ENCODE assay signal across 9 cellular contexts in the genomic region with DNA sequence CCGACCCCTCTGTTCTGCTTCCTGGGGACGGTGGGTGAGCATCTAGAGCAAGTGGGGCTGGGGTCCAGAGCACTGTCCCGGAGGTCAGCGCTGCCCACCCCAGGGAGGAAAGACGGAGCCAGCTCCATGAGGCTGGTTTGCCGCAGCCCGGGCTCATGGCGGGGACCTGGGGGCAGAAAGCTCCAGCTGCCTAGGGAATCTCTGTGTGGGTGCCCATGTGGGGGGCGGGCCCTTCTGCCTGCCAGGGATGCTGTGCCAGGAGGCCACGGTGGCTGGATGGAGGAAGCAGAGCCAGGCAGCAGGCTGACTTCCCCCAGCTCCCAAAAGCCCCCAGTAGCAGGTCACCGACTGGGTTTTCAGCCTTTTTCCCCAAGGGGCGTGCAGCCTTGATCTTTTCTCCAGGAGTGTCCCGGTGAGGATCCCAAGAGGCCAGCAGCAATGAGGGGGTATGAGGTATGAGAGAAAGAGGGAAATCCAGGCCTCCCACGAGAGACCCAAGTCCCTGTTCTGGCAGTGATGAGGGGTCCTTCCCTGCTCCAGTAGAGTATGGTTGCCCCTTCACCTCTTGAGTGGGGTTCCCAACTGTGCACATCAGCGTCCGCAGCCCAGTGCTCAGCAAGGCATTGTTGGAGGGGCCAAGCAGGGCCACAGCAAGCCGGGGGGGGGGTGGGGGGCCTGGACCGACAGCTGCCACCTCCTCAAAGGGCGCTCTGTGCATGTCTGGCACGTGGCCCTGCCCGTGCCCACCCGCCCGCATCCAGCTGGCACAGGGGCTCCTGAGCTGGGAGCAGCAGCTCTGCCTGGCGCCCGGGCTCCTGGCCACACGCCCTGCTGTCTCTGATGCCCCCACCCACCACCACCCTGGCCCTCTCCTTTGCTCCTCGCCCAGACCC. TPM values are rescaled to one million over a fixed set of nuclear protein-coding genes. Genes with fewer than 3 reads are reported as not detected.
A peak's percentile ranks its signal among the peaks of the same experiment; 100 is the strongest.
DNase-seq lines count a peak whose midpoint lies in the region; ATAC-seq and TF ChIP-seq lines count a peak whose summit lies in the region.
"Had no signal": no experiment of that assay in that cellular context is flagged by ENCODE, and none has a peak within 500 bp of the region (broad histone marks: within the 10 kb centered on the region; RNA-seq: fewer than 3 reads in every experiment).

No MANE protein-coding gene starts in this region.

- H3K36me3 Mint-ChIP-seq in activated CD4-positive, alpha-beta memory T cell treated with anti-CD3 and anti-CD28 coated beads for 36 hours: no peaks in the 10 kb centered on the region
- H3K36me3 Mint-ChIP-seq in activated CD4-positive, alpha-beta memory T cell treated with anti-CD3 and anti-CD28 coated beads, Interleukin-2, amount 10 ng/mL, durations not matched to agents 7 days and 5 days (ENCODE audit: low read depth): no peaks in the 10 kb centered on the region
- H3K36me3 Mint-ChIP-seq in activated naive CD8-positive, alpha-beta T cell treated with anti-CD3 and anti-CD28 coated beads, Interleukin-2, amount 10 ng/mL, durations not matched to agents 7 days and 5 days: no peaks in the 10 kb centered on the region

- POLR2A ChIA-PET in activated CD4-positive, alpha-beta memory T cell treated with anti-CD3 and anti-CD28 coated beads for 36 hours (lab: Charles Lee): no interaction called here
- POLR2A ChIA-PET in activated CD4-positive, alpha-beta memory T cell treated with anti-CD3 and anti-CD28 coated beads, Interleukin-2, amount 10 ng/mL, durations not matched to agents 7 days and 5 days (lab: Charles Lee): no interaction called here
- POLR2A ChIA-PET in activated naive CD8-positive, alpha-beta T cell treated with anti-CD3 and anti-CD28 coated beads, Interleukin-2, amount 10 ng/mL, durations not matched to agents 7 days and 5 days (lab: Charles Lee): no interaction called here

- DNase-seq in activated CD4-positive, alpha-beta memory T cell treated with anti-CD3 and anti-CD28 coated beads for 36 hours: no peak
- DNase-seq in activated CD4-positive, alpha-beta memory T cell treated with anti-CD3 and anti-CD28 coated beads, Interleukin-2, amount 10 ng/mL, durations not matched to agents 7 days and 5 days: no peak
- DNase-seq in activated naive CD8-positive, alpha-beta T cell treated with anti-CD3 and anti-CD28 coated beads, Interleukin-2, amount 10 ng/mL, durations not matched to agents 7 days and 5 days: no peak
- peak in 37 of 49 donors; percentile 18 to 84 (median 52) for DNase-seq in substantia nigra (lab: John Stamatoyannopoulos, UW)
- no peak for DNase-seq in GM13977 (ENCODE audit: low spot score)

- H3K27ac ChIP-seq in layer of hippocampus (ENCODE audit: low read depth, low read length): peak overlapping the region; percentile 90
- peak overlapping the region; percentile 81 for H3K27ac ChIP-seq in substantia nigra (ENCODE audit: low read depth, low read length, poor library complexity, severe bottlenecking)

- peaks cover 6% of the 10 kb centered on the region for H3K4me1 Mint-ChIP-seq in activated CD4-positive, alpha-beta memory T cell treated with anti-CD3 and anti-CD28 coated beads for 36 hours (ENCODE audit: low read depth)
- peaks cover 2% of the 10 kb centered on the region for H3K4me1 Mint-ChIP-seq in activated CD4-positive, alpha-beta memory T cell treated with anti-CD3 and anti-CD28 coated beads, Interleukin-2, amount 10 ng/mL, durations not matched to agents 7 days and 5 days
- no peaks in the 10 kb centered on the region for H3K4me1 Mint-ChIP-seq in activated naive CD8-positive, alpha-beta T cell treated with anti-CD3 and anti-CD28 coated beads, Interleukin-2, amount 10 ng/mL, durations not matched to agents 7 days and 5 days

- no peak for ATAC-seq in activated naive CD8-positive, alpha-beta T cell treated with anti-CD3 and anti-CD28 coated beads, Interleukin-2, amount 10 ng/mL, durations not matched to agents 7 days and 5 days (ENCODE audit: low read depth)
- ATAC-seq in GM18498 (IDR thresholded peaks at IDR 0.05; ENCODE audit: unreplicated experiment) (no peak), HG03457 (IDR thresholded peaks at IDR 0.05; ENCODE audit: unreplicated experiment) (no peak)

- H3K4me3 Mint-ChIP-seq in activated CD4-positive, alpha-beta memory T cell treated with anti-CD3 and anti-CD28 coated beads for 36 hours: peak overlapping the region; percentile 65
- no peak overlapping the region for H3K4me3 Mint-ChIP-seq in activated CD4-positive, alpha-beta memory T cell treated with anti-CD3 and anti-CD28 coated beads, Interleukin-2, amount 10 ng/mL, durations not matched to agents 7 days and 5 days
- H3K4me3 Mint-ChIP-seq in activated naive CD8-positive, alpha-beta T cell treated with anti-CD3 and anti-CD28 coated beads, Interleukin-2, amount 10 ng/mL, durations not matched to agents 7 days and 5 days: peak overlapping the region; percentile 50

- in situ Hi-C loops in GM13977 (cut with MboI; ENCODE audit: low pct_unique_long_range_greater_than_20kb, low sequenced_read_pairs, unreplicated experiment): no loop called here

- H3K27me3 Mint-ChIP-seq in activated CD4-positive, alpha-beta memory T cell treated with anti-CD3 and anti-CD28 coated beads for 36 hours: peaks cover 30% of the 10 kb centered on the region
- H3K27me3 Mint-ChIP-seq in activated CD4-positive, alpha-beta memory T cell treated with anti-CD3 and anti-CD28 coated beads, Interleukin-2, amount 10 ng/mL, durations not matched to agents 7 days and 5 days: peaks cover 34% of the 10 kb centered on the region
- peaks cover 51% of the 10 kb centered on the region for H3K27me3 Mint-ChIP-seq in activated naive CD8-positive, alpha-beta T cell treated with anti-CD3 and anti-CD28 coated beads, Interleukin-2, amount 10 ng/mL, durations not matched to agents 7 days and 5 days

- TF ChIP-seq CTCF in GM13977 (IDR thresholded peaks at IDR 0.05; ENCODE audit: extremely low read depth, insufficient read depth, missing control alignments): no peak

- no peak overlapping the region for H3K27ac Mint-ChIP-seq in activated CD4-positive, alpha-beta memory T cell treated with anti-CD3 and anti-CD28 coated beads for 36 hours
- no peak overlapping the region for H3K27ac Mint-ChIP-seq in activated CD4-positive, alpha-beta memory T cell treated with anti-CD3 and anti-CD28 coated beads, Interleukin-2, amount 10 ng/mL, durations not matched to agents 7 days and 5 days
- no peak overlapping the region for H3K27ac Mint-ChIP-seq in activated naive CD8-positive, alpha-beta T cell treated with anti-CD3 and anti-CD28 coated beads, Interleukin-2, amount 10 ng/mL, durations not matched to agents 7 days and 5 days

- intact Hi-C loops in activated CD4-positive, alpha-beta memory T cell treated with anti-CD3 and anti-CD28 coated beads for 36 hours (cut with micrococcal nuclease): no loop called here

- no peaks in the 10 kb centered on the region for H3K9me3 Mint-ChIP-seq in activated CD4-positive, alpha-beta memory T cell treated with anti-CD3 and anti-CD28 coated beads for 36 hours
- H3K9me3 Mint-ChIP-seq in activated CD4-positive, alpha-beta memory T cell treated with anti-CD3 and anti-CD28 coated beads, Interleukin-2, amount 10 ng/mL, durations not matched to agents 7 days and 5 days: no peaks in the 10 kb centered on the region
- no peaks in the 10 kb centered on the region for H3K9me3 Mint-ChIP-seq in activated naive CD8-positive, alpha-beta T cell treated with anti-CD3 and anti-CD28 coated beads, Interleukin-2, amount 10 ng/mL, durations not matched to agents 7 days and 5 days

- CTCF ChIA-PET in activated CD4-positive, alpha-beta memory T cell treated with anti-CD3 and anti-CD28 coated beads for 36 hours (lab: Charles Lee): no interaction called here
- CTCF ChIA-PET in activated CD4-positive, alpha-beta memory T cell treated with anti-CD3 and anti-CD28 coated beads, Interleukin-2, amount 10 ng/mL, durations not matched to agents 7 days and 5 days (lab: Charles Lee): no interaction called here

- H3K27me3 ChIP-seq in layer of hippocampus (ENCODE audit: control insufficient read depth, insufficient read depth, low read length): no peaks in the 10 kb centered on the region

RNA-seq across cellular contexts. Expression of gene BCAR1, which starts 15.6 kb away (rescaled TPM):
- 1 to 10 TPM in 1 of 2 experiments, under 1 TPM in 1; 0.78 to 1.1 TPM for total RNA-seq in activated CD4-positive, alpha-beta memory T cell treated with anti-CD3 and anti-CD28 coated beads for 36 hours
- not detected for total RNA-seq in activated CD4-positive, alpha-beta memory T cell treated with anti-CD3 and anti-CD28 coated beads, Interleukin-2, amount 10 ng/mL, durations not matched to agents 7 days and 5 days
- not detected for total RNA-seq in activated naive CD8-positive, alpha-beta T cell treated with anti-CD3 and anti-CD28 coated beads, Interleukin-2, amount 10 ng/mL, durations not matched to agents 7 days and 5 days

RNA-seq across cellular contexts. Expression of gene CTRB1, which starts 48.2 kb away (rescaled TPM):
- total RNA-seq in activated CD4-positive, alpha-beta memory T cell treated with anti-CD3 and anti-CD28 coated beads for 36 hours: not detected
- not detected for total RNA-seq in activated CD4-positive, alpha-beta memory T cell treated with anti-CD3 and anti-CD28 coated beads, Interleukin-2, amount 10 ng/mL, durations not matched to agents 7 days and 5 days
- total RNA-seq in activated naive CD8-positive, alpha-beta T cell treated with anti-CD3 and anti-CD28 coated beads, Interleukin-2, amount 10 ng/mL, durations not matched to agents 7 days and 5 days: not detected
- total RNA-seq: kidney epithelial cell had no signal

Comparison
In these comparisons a context has a peak if more than half of its experiments do, and no peak if none do; other contexts are left out.
1. DNase-seq: peak in substantia nigra (37 of 49); none in activated CD4-positive, alpha-beta memory T cell treated with anti-CD3 and anti-CD28 coated beads for 36 hours (single experiment), activated CD4-positive, alpha-beta memory T cell treated with anti-CD3 and anti-CD28 coated beads, Interleukin-2, amount 10 ng/mL, durations not matched to agents 7 days and 5 days (single experiment), activated naive CD8-positive, alpha-beta T cell treated with anti-CD3 and anti-CD28 coated beads, Interleukin-2, amount 10 ng/mL, durations not matched to agents 7 days and 5 days (single experiment) and GM13977 (single experiment).